Comparison of ENCODE assay signal across 20 cellular contexts in the genomic region with DNA sequence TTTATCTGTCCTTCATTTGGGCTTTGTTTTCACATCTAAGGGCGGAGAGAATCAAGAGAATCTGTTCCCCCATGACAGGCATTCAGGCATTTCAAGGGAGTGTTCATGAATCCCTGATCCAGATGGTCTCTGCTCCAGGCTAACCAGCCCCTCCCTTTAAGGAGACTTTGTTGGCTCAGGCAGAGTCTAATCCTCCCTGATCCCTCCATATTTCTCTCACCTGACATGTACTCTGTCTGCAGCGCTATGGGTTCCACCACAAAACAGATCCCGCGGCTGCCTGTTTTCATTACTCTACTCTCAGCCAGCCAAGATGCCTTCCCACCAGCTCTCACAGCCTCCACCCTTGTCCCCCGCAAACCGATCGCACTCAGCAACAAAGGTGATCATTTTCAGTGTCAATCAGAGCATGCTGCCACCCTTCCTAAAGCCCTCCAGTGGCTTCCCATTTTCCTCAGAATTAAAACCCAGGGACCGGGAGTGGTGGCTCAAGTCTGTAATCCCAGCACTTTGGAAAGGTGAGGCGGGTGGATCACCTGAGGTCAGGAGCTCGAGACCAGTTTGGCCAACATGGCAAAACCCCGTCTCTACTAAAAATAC.
"Had no signal": no experiment of that assay in that cellular context is flagged by ENCODE, and none has a peak within 500 bp of the region (broad histone marks: within the 10 kb centered on the region; RNA-seq: fewer than 3 reads in every experiment).

No MANE protein-coding gene starts in this region.

- DNase-seq: activated CD4-positive, alpha-beta T cell treated with anti-CD3 and anti-CD28 coated beads, Interleukin-2, amount 50 U/mL, for 48 hours; activated naive CD4-positive, alpha-beta T cell treated with Interleukin-2 at 50 U/mL for 16 hours; activated T-cell treated with anti-CD3 and anti-CD28 coated beads, Interleukin-2, amount 50 U/mL, for 1 hour; anterior cingulate cortex; brain microvascular endothelial cell; central memory CD4-positive, alpha-beta T cell; dorsolateral prefrontal cortex; endodermal cell; hypothalamus; islet precursor cell; left colon; naive B cell; ovary; stimulated activated CD4-positive, alpha-beta T cell treated with anti-CD3 and anti-CD28 coated beads, Interleukin-4, amount 100 ng/mL, for 1 hour; stimulated activated naive CD8-positive, alpha-beta T cell treated with anti-CD3 and anti-CD28 coated beads, Interleukin-15, amount 100 ng/mL, for 72 hours; transverse colon had no signal

- H3K27ac Mint-ChIP-seq: activated T-helper 17 cell treated with anti-CD3 and anti-CD28 coated beads, Interleukin-2, amount 50 U/mL, for 72 hours; endodermal cell; stimulated activated naive CD8-positive, alpha-beta T cell treated with anti-CD3 and anti-CD28 coated beads, Interleukin-15, amount 100 ng/mL, for 72 hours had no signal

- H3K27me3 ChIP-seq: brain microvascular endothelial cell, dorsolateral prefrontal cortex, ovary, suprapubic skin, transverse colon had no signal

- H3K9me3 Mint-ChIP-seq: activated T-helper 17 cell treated with anti-CD3 and anti-CD28 coated beads, Interleukin-2, amount 50 U/mL, for 72 hours; endodermal cell; stimulated activated naive CD8-positive, alpha-beta T cell treated with anti-CD3 and anti-CD28 coated beads, Interleukin-15, amount 100 ng/mL, for 72 hours had no signal

- H3K36me3 ChIP-seq: brain microvascular endothelial cell, ovary, suprapubic skin, transverse colon had no signal

- ATAC-seq: activated T-helper 17 cell treated with anti-CD3 and anti-CD28 coated beads, Interleukin-2, amount 50 U/mL, for 72 hours; left colon; sciatic nerve; stimulated activated naive CD8-positive, alpha-beta T cell treated with anti-CD3 and anti-CD28 coated beads, Interleukin-15, amount 100 ng/mL, for 72 hours had no signal

- H3K4me3 Mint-ChIP-seq: activated T-helper 17 cell treated with anti-CD3 and anti-CD28 coated beads, Interleukin-2, amount 50 U/mL, for 72 hours; endodermal cell; naive B cell; stimulated activated naive CD8-positive, alpha-beta T cell treated with anti-CD3 and anti-CD28 coated beads, Interleukin-15, amount 100 ng/mL, for 72 hours had no signal

- H3K27me3 Mint-ChIP-seq: activated T-helper 17 cell treated with anti-CD3 and anti-CD28 coated beads, Interleukin-2, amount 50 U/mL, for 72 hours; stimulated activated naive CD8-positive, alpha-beta T cell treated with anti-CD3 and anti-CD28 coated beads, Interleukin-15, amount 100 ng/mL, for 72 hours had no signal

- H3K4me3 ChIP-seq: dorsolateral prefrontal cortex, ovary, smooth muscle cell, suprapubic skin, transverse colon had no signal

- H3K4me1 Mint-ChIP-seq: naive B cell had no signal

- H3K27ac ChIP-seq: brain microvascular endothelial cell, dorsolateral prefrontal cortex, ovary, transverse colon had no signal

- H3K9me3 ChIP-seq: ovary, suprapubic skin, transverse colon had no signal
